Comparison of ENCODE assay signal across 10 cellular contexts in the genomic region with DNA sequence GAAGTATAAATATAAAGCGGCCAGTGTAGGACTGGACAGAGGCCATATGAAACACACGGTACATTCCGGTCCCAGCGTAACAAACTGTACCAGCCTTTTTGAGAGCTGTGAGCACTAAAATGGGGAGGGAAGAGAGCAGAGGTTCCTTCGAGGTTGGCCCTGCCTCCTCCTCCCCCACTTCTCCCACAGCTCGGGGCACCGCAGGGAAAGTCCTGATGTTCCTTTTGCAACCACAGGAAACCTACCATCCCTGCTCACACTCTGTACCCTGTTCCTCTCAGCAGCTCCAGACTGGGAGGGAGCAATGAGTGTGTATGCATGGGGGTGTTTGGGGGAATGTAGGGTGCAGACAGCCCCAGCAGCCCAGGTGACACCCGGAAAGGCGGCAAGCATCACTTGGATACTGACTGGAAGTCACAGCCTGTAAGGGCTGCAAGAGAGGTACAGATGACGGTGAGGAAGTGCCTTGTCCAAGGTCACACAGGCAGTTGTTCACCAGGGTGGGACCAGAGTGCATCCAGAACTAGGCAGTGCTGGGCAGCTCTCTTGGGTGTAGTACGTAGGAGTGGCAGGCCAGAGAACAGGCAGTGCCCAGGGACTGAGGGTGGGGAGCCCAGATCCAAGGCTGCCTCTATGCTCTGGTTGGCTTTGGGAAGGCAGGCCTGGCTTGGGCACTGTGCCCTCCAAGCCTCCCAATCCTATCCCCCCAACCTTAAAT. TPM values are rescaled to one million over a fixed set of nuclear protein-coding genes. Genes with fewer than 3 reads are reported as not detected.
DNase-seq lines count a peak whose midpoint lies in the region; ATAC-seq lines count a peak whose summit lies in the region.
"Had no signal": no experiment of that assay in that cellular context is flagged by ENCODE, and none has a peak within 500 bp of the region (broad histone marks: within the 10 kb centered on the region; RNA-seq: fewer than 3 reads in every experiment).

No MANE protein-coding gene starts in this region.

- POLR2A ChIA-PET in naive thymus-derived CD8-positive, alpha-beta T cell (lab: Charles Lee) = interaction anchor here (0.6 to 12.8 kb wide), 8 partner anchors 11 to 123 kb away, joined by 3 to 142 read pairs (median 3); no protein-coding TSS in a partner anchor

- H3K36me3 ChIP-seq in ACC112 (ENCODE audit: insufficient read depth, low read length) (no peaks in the 10 kb centered on the region), duodenal mucosa (ENCODE audit: control insufficient read depth in 1 of 2, insufficient read depth in 2 of 2, low read length in 2 of 2) (no peaks in the 10 kb centered on the region)

- no peak for ATAC-seq in naive thymus-derived CD8-positive, alpha-beta T cell
- ATAC-seq in GM19324 (IDR thresholded peaks at IDR 0.05; ENCODE audit: low FRiP score, unreplicated experiment) (no peak), HG03571 (IDR thresholded peaks at IDR 0.05; ENCODE audit: unreplicated experiment) (no peak)

- H3K4me3 ChIP-seq in ACC112 (ENCODE audit: low read depth, low read length) = peak overlapping the region; percentile 28; the same call in 1 of the 2 replicates
- H3K4me3 ChIP-seq in duodenal mucosa (ENCODE audit: low read depth in 1 of 2, low read length in 2 of 2) = peak overlapping the region in 1 of 2 donors; percentile 20

- H3K9me3 ChIP-seq in duodenal mucosa (ENCODE audit: control insufficient read depth in 1 of 2, low read length in 2 of 2) = no peaks in the 10 kb centered on the region

- H3K27ac ChIP-seq in ACC112 (ENCODE audit: low read depth, low read length) = peak overlapping the region; percentile 98
- peak overlapping the region; percentile 98 for H3K27ac ChIP-seq in duodenal mucosa (ENCODE audit: low read depth, low read length)

- H3K9ac ChIP-seq in duodenal mucosa (ENCODE audit: low read depth in 1 of 2, low read length in 2 of 2) = peak overlapping the region; percentile 78 to 79

- H3K36me3 Mint-ChIP-seq in naive thymus-derived CD8-positive, alpha-beta T cell = no peaks in the 10 kb centered on the region
- H3K36me3 Mint-ChIP-seq: naive B cell had no signal

- H3K27me3 ChIP-seq in ACC112 (ENCODE audit: insufficient read depth, low read length) = no peaks in the 10 kb centered on the region
- no peaks in the 10 kb centered on the region for H3K27me3 ChIP-seq in duodenal mucosa (ENCODE audit: control insufficient read depth in 1 of 2, insufficient read depth in 2 of 2, low read length in 2 of 2)

- peak overlapping the region; percentile 12 to 92 (median 83) for H3K4me3 Mint-ChIP-seq in naive thymus-derived CD8-positive, alpha-beta T cell

- no peaks in the 10 kb centered on the region for H3K27me3 Mint-ChIP-seq in naive thymus-derived CD8-positive, alpha-beta T cell

- no peak overlapping the region for H2AFZ ChIP-seq in ACC112 (ENCODE audit: low read length, unreplicated experiment)

- no peaks in the 10 kb centered on the region for H3K9me3 Mint-ChIP-seq in naive thymus-derived CD8-positive, alpha-beta T cell
- H3K9me3 Mint-ChIP-seq: naive B cell had no signal

- peaks cover 42 to 88% (median 84%) of the 10 kb centered on the region in 4 donors for H3K4me1 Mint-ChIP-seq in naive thymus-derived CD8-positive, alpha-beta T cell

- H3K79me2 ChIP-seq in ACC112 (ENCODE audit: control insufficient read depth, insufficient read depth, low read length, unreplicated experiment) = no peaks in the 10 kb centered on the region

- DNase-seq in MV-4-11 (lab: John Stamatoyannopoulos, UW) (peak; percentile 48), NCI-H345 treated with DMSO at 0.1 percent for 48 hours (lab: John Stamatoyannopoulos, UW; ENCODE audit: unreplicated experiment) (no peak)
- DNase-seq in naive thymus-derived CD8-positive, alpha-beta T cell = peak in 1 of 10 donors; percentile 9
- no peak for DNase-seq in stimulated activated naive CD4-positive, alpha-beta T cell treated with Interleukin-2 at 50 U/mL for 16 hours (lab: John Stamatoyannopoulos, UW)
- DNase-seq: naive B cell had no signal

- H3K27ac Mint-ChIP-seq in naive thymus-derived CD8-positive, alpha-beta T cell = peak overlapping the region; percentile 51 to 98 (median 94)

- peaks cover 68% of the 10 kb centered on the region for H3K4me1 ChIP-seq in ACC112 (ENCODE audit: control insufficient read depth, insufficient read depth, low read length, unreplicated experiment)
- peaks cover 62 to 80% of the 10 kb centered on the region in 2 donors for H3K4me1 ChIP-seq in duodenal mucosa (ENCODE audit: control insufficient read depth in 1 of 2, insufficient read depth in 2 of 2, low read length in 2 of 2)

RNA-seq across cellular contexts. Expression of a gene that starts 11.0 kb away (rescaled TPM):
- 1 to 10 TPM; 1.9 to 2.0 TPM for total RNA-seq in naive thymus-derived CD8-positive, alpha-beta T cell
- 1 to 10 TPM in 2 of 3 donors, under 1 TPM in 1; 0.30 to 1.3 (median 1.2) TPM for polyA plus RNA-seq in naive thymus-derived CD8-positive, alpha-beta T cell

RNA-seq across cellular contexts. Expression of a gene that starts 37.2 kb away (rescaled TPM):
- 10 to 100 TPM; 75.4 to 79.1 TPM for total RNA-seq in naive thymus-derived CD8-positive, alpha-beta T cell
- 100 to 1,000 TPM; 108 to 297 (median 154) TPM for polyA plus RNA-seq in naive thymus-derived CD8-positive, alpha-beta T cell

RNA-seq across cellular contexts. Expression of a gene that starts 50.5 kb away (rescaled TPM):
- total RNA-seq in naive thymus-derived CD8-positive, alpha-beta T cell = not detected
- polyA plus RNA-seq in naive thymus-derived CD8-positive, alpha-beta T cell = not detected
- total RNA-seq: T-helper 2 cell treated with Interferon-gamma antibody and Interleukin-4, amounts not matched to agents 100 ng/mL and 5 ng/mL, for 36 hours had no signal

RNA-seq across cellular contexts. Expression of a gene that starts 54.9 kb away (rescaled TPM):
- not detected for total RNA-seq in naive thymus-derived CD8-positive, alpha-beta T cell
- polyA plus RNA-seq in naive thymus-derived CD8-positive, alpha-beta T cell = not detected
- total RNA-seq: T-helper 2 cell treated with Interferon-gamma antibody and Interleukin-4, amounts not matched to agents 100 ng/mL and 5 ng/mL, for 36 hours had no signal
